Comparison of ENCODE assay signal across 12 cellular contexts in the genomic region with DNA sequence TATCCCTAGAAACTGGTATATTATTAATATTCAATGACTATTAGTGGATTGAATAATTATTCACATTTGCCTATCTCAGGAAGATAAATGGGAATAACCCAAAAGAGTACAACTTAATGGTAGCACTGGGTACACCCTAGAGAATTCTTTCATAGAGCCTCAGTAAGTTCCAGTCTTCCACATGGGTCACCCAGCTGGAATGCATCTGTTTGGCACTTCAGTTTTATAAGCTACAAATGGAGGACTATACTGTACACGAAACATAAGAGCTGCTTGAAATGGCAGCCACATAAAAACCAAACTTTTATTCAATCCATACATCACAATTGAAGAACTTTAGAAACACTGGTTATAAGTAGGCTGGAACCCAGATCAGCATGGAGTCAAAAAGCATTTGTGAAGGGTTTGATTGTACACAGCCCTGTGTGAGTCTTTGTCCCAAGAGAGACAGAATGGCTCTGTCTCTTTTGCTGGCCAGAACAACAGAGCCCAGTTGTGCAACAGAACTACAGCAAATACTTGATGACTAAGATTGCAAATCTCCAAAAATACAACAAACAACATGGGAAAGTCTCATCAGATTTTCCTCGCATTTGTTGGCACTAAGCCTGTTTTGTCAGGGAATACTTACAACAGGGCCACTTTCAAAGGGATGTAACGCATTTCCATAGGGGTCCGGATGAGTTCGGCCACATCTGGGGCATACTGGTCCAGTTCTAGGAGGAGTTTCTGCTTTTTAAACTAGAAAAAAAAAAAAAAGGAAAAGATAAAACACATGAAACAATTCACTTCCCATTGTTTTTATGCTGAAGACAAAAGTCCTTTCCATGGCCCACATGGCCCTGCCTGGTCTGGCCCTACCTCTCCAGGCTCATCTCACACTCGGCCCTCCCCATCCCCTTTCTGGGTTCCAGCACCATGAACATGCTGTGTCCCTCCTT.
A peak's percentile ranks its signal among the peaks of the same experiment; 100 is the strongest.
DNase-seq lines count a peak whose midpoint lies in the region; ATAC-seq lines count a peak whose summit lies in the region.
"Had no signal": no experiment of that assay in that cellular context is flagged by ENCODE, and none has a peak within 500 bp of the region (broad histone marks: within the 10 kb centered on the region; RNA-seq: fewer than 3 reads in every experiment).

No MANE protein-coding gene starts in this region.

- ATAC-seq in GM21786 (IDR thresholded peaks at IDR 0.05; ENCODE audit: unreplicated experiment) (no peak), GM19463 (IDR thresholded peaks at IDR 0.05; ENCODE audit: unreplicated experiment) (no peak), HG02973 (IDR thresholded peaks at IDR 0.05; ENCODE audit: unreplicated experiment) (no peak)

- peak; percentile 88 for DNase-seq in AG08395 (ENCODE audit: low spot score)
- DNase-seq in amygdala (lab: John Stamatoyannopoulos, UW), result peak in 43 of 56 donors; percentile 6 to 88 (median 49)
- DNase-seq in foreskin melanocyte, result peak; percentile 99
- peak in 46 of 56 donors; percentile 12 to 86 (median 54) for DNase-seq in nucleus accumbens (lab: John Stamatoyannopoulos, UW)
- no peak for DNase-seq in DMS79 treated with DMSO at 0.1 percent for 48 hours (lab: John Stamatoyannopoulos, UW)
- DNase-seq: ACHN, spleen, T-helper 2 cell, testis had no signal
